ENCODE assay signal across 13 cellular contexts in genomic region chr10:86900955-86901354, GRCh38. TPM values are rescaled to one million over a fixed set of nuclear protein-coding genes. Genes with fewer than 3 reads are reported as not detected.
DNase-seq lines count a peak whose midpoint lies in the region; ATAC-seq and FAIRE-seq lines count a peak whose summit lies in the region.
"Had no signal": no experiment of that assay in that cellular context is flagged by ENCODE, and none has a peak within 500 bp of the region (broad histone marks: within the 10 kb centered on the region; RNA-seq: fewer than 3 reads in every experiment).

No MANE protein-coding gene starts in this region.

- 18 to 37% methylated on average over 2 of the region's 2 CpGs for WGBS in GM23248 (ENCODE audit: low coverage in 1 of 2, low lambda C conversion rate in 2 of 2, missing lambda C conversion rate in 2 of 2), 2 experiments
- 44 to 54% (median 54%) methylated on average over 2 of the region's 2 CpGs for WGBS in small intestine, 3 donors

- H3K9me3 ChIP-seq in GM23248 (ENCODE audit: low read depth) (no peaks in the 10 kb centered on the region), small intestine (ENCODE audit: control insufficient read depth, low read depth) (no peaks in the 10 kb centered on the region)
- H3K9me3 ChIP-seq: Peyer's patch had no signal

- H3K4me1 Mint-ChIP-seq in activated T-cell treated with anti-CD3 and anti-CD28 coated beads, Interleukin-2, amount 50 U/mL, for 24 hours (ENCODE audit: low read depth) = no peaks in the 10 kb centered on the region

- H3K9me2 ChIP-seq in GM23248 (ENCODE audit: insufficient read depth) = no peaks in the 10 kb centered on the region

- no peak overlapping the region for H3K4me2 ChIP-seq in GM23248 (ENCODE audit: unreplicated experiment)

- no peaks in the 10 kb centered on the region for H3K9me3 Mint-ChIP-seq in activated T-cell treated with anti-CD3 and anti-CD28 coated beads, Interleukin-2, amount 50 U/mL, for 24 hours
- H3K9me3 Mint-ChIP-seq: activated T-helper 2 cell treated with anti-CD3 and anti-CD28 coated beads, Interferon-gamma antibody, Interleukin-2, Interleukin-4, amounts not matched to agents 10 μg/mL and 5 μg/mL and 100 μg/mL, durations not matched to agents 14 hours and 24 hours and 36 hours had no signal

- H3K27me3 ChIP-seq in GM23248 (replicated peaks; ENCODE audit: insufficient read depth) = no peaks in the 10 kb centered on the region
- no peaks in the 10 kb centered on the region for H3K27me3 ChIP-seq in small intestine (ENCODE audit: control insufficient read depth in 2 of 2, insufficient read depth in 2 of 2, low read length in 2 of 2)
- H3K27me3 ChIP-seq: Peyer's patch had no signal

- peaks cover 6% of the 10 kb centered on the region; the same call in 1 of the 2 replicates for H3K4me1 ChIP-seq in GM23248 (ENCODE audit: insufficient read depth)
- no peaks in the 10 kb centered on the region for H3K4me1 ChIP-seq in small intestine (ENCODE audit: control insufficient read depth in 2 of 2, insufficient read depth in 1 of 2, low read depth in 1 of 2, low read length in 1 of 2)
- H3K4me1 ChIP-seq: Peyer's patch had no signal

- in situ Hi-C loops in GM23248 (cut with MboI) = loop anchor here (10.0 kb wide), 1 partner anchor 196 kb away; no protein-coding TSS in a partner anchor

- no peak for ATAC-seq in HG03432 (IDR thresholded peaks at IDR 0.05; ENCODE audit: unreplicated experiment)

- H3K4me3 ChIP-seq in GM23248 = no peak overlapping the region
- H3K4me3 ChIP-seq in small intestine (ENCODE audit: low read depth in 1 of 2, low read length in 2 of 2) = no peak overlapping the region
- H3K4me3 ChIP-seq: Peyer's patch had no signal

- no peak overlapping the region for H3K27ac Mint-ChIP-seq in activated T-cell treated with anti-CD3 and anti-CD28 coated beads, Interleukin-2, amount 50 U/mL, for 24 hours
- H3K27ac Mint-ChIP-seq: activated T-helper 2 cell treated with anti-CD3 and anti-CD28 coated beads, Interferon-gamma antibody, Interleukin-2, Interleukin-4, amounts not matched to agents 10 μg/mL and 5 μg/mL and 100 μg/mL, durations not matched to agents 14 hours and 24 hours and 36 hours had no signal

- H3K9ac ChIP-seq in GM23248 = peak overlapping the region; percentile 9; the same call in 1 of the 2 replicates

- H3K27ac ChIP-seq in GM23248 (no peak overlapping the region), small intestine (ENCODE audit: low read depth in 1 of 2, low read length in 1 of 2) (no peak overlapping the region)
- H3K27ac ChIP-seq: C4-2B had no signal

- H3F3A ChIP-seq in GM23248 (ENCODE audit: insufficient read depth) = peaks cover 15% of the 10 kb centered on the region

- no peaks in the 10 kb centered on the region for H3K27me3 Mint-ChIP-seq in activated T-cell treated with anti-CD3 and anti-CD28 coated beads, Interleukin-2, amount 50 U/mL, for 24 hours

- H3K4me3 Mint-ChIP-seq in activated T-cell treated with anti-CD3 and anti-CD28 coated beads, Interleukin-2, amount 50 U/mL, for 24 hours = no peak overlapping the region

- H3K79me2 ChIP-seq in GM23248 (ENCODE audit: insufficient read depth) = no peaks in the 10 kb centered on the region

- H3K36me3 ChIP-seq in GM23248 (ENCODE audit: low read depth) (peaks cover 22% of the 10 kb centered on the region), small intestine (ENCODE audit: control insufficient read depth in 2 of 2, insufficient read depth in 2 of 2, low read length in 2 of 2) (peaks cover 2 to 7% of the 10 kb centered on the region in 2 donors)

- DNase-seq in GM23248 = peak; percentile 61
- DNase-seq in dedifferentiated amniotic fluid mesenchymal stem cell (ENCODE audit: extremely low spot score) = peak; percentile 58
- peak; percentile 71 for DNase-seq in iris pigment epithelial cell (ENCODE audit: low read depth)
- DNase-seq in small intestine = peak; percentile 5
- DNase-seq in NCI-H187 (lab: John Stamatoyannopoulos, UW) = no peak
- no peak for DNase-seq in NOMO-1 (lab: John Stamatoyannopoulos, UW; ENCODE audit: unreplicated experiment in 2 of 2)
- no peak for DNase-seq in activated T-cell treated with anti-CD3 and anti-CD28 coated beads, Interleukin-2, amount 50 U/mL, for 24 hours
- DNase-seq: NCI-H2081, Peyer's patch had no signal

- peaks cover 15% of the 10 kb centered on the region for H3K36me3 Mint-ChIP-seq in activated T-cell treated with anti-CD3 and anti-CD28 coated beads, Interleukin-2, amount 50 U/mL, for 24 hours (ENCODE audit: low read depth)

- no peaks in the 10 kb centered on the region for H4K20me1 ChIP-seq in GM23248 (ENCODE audit: insufficient read depth)

- no peak for FAIRE-seq in small intestine (lab: Jason Lieb, UNC)

- H2AFZ ChIP-seq in GM23248 = no peak overlapping the region

RNA-seq across cellular contexts. Expression of gene MMRN2, which starts 56.5 kb away (rescaled TPM):
- 4.5 and 7.3 TPM in 2 replicates for total RNA-seq in GM23248 (2014; rRNA removed; shearing (Covaris generic))
- polyA plus RNA-seq in GM23248 (2016; fragmentation: Nextera tagmentation; extraction: Ambion mirVana) (1.2 and 1.5 TPM in 2 replicates), small intestine (10 to 100 TPM in 1 of 3 donors, 1 to 10 TPM in 1, under 1 TPM in 1; 0.45 to 20.8 (median 1.4) TPM)
- total RNA-seq: activated T-helper 2 cell treated with anti-CD3 and anti-CD28 coated beads, Interferon-gamma antibody, Interleukin-2, Interleukin-4, amounts not matched to agents 10 μg/mL and 5 μg/mL and 100 μg/mL, durations not matched to agents 14 hours and 24 hours and 36 hours had no signal

RNA-seq across cellular contexts. Expression of gene SNCG, which starts 57.4 kb away (rescaled TPM):
- total RNA-seq in GM23248 (2014; rRNA removed; shearing (Covaris generic)) = 1.2 and 1.8 TPM in 2 replicates
- polyA plus RNA-seq in GM23248 (2016; fragmentation: Nextera tagmentation; extraction: Ambion mirVana) = 2.8 and 3.1 TPM in 2 replicates
- polyA plus RNA-seq in small intestine = 10 to 100 TPM in 1 of 3 donors, 1 to 10 TPM in 2; 2.4 to 44.8 (median 4.0) TPM
- total RNA-seq: activated T-helper 2 cell treated with anti-CD3 and anti-CD28 coated beads, Interferon-gamma antibody, Interleukin-2, Interleukin-4, amounts not matched to agents 10 μg/mL and 5 μg/mL and 100 μg/mL, durations not matched to agents 14 hours and 24 hours and 36 hours; kidney epithelial cell had no signal

Comparison
In these comparisons a context has a peak if more than half of its experiments do, and no peak if none do; other contexts are left out.
1. DNase-seq: peak in GM23248 (single experiment), dedifferentiated amniotic fluid mesenchymal stem cell (single experiment), iris pigment epithelial cell (single experiment) and small intestine (single experiment); none in NCI-H187 (0 of 2), NOMO-1 (0 of 2) and activated T-cell treated with anti-CD3 and anti-CD28 coated beads, Interleukin-2, amount 50 U/mL, for 24 hours (single experiment).